In genomic region chr1:16144325-16145029, GRCh38 we compare ENCODE assay signal across 9 cellular contexts. TPM values are rescaled to one million over a fixed set of nuclear protein-coding genes. Genes with fewer than 3 reads are reported as not detected.
A peak's percentile ranks its signal among the peaks of the same experiment; 100 is the strongest.
DNase-seq lines count a peak whose midpoint lies in the region; ATAC-seq and TF ChIP-seq lines count a peak whose summit lies in the region.
"Had no signal": no experiment of that assay in that cellular context is flagged by ENCODE, and none has a peak within 500 bp of the region (broad histone marks: within the 10 kb centered on the region; RNA-seq: fewer than 3 reads in every experiment).

No MANE protein-coding gene starts in this region.

- H3F3A ChIP-seq in PC-9 (ENCODE audit: insufficient read depth, low read depth) = peaks cover 87% of the 10 kb centered on the region

- H3K79me2 ChIP-seq in PC-9 (ENCODE audit: low read depth) (peaks cover 89% of the 10 kb centered on the region), Karpas-422 (ENCODE audit: low read length) (no peaks in the 10 kb centered on the region)

- peaks cover 0 to 4% of the 10 kb centered on the region in 2 donors for H3K4me1 Mint-ChIP-seq in natural killer cell treated with Interleukin-12 subunit alpha and Interleukin-12 subunit beta and Interleukin-15 and Interleukin-18, amount 100 ng/mL, for 72 hours (ENCODE audit: low read depth in 2 of 2)

- ATAC-seq in GM19455 (IDR thresholded peaks at IDR 0.05; ENCODE audit: unreplicated experiment) = no peak
- no peak for ATAC-seq in natural killer cell treated with Interleukin-12 subunit alpha and Interleukin-12 subunit beta and Interleukin-15 and Interleukin-18, amount 100 ng/mL, for 72 hours

- H3K36me3 ChIP-seq in A673 (ENCODE audit: insufficient read depth, low read length, poor library complexity, severe bottlenecking) = peaks cover 38% of the 10 kb centered on the region
- H3K36me3 ChIP-seq in PC-9 (ENCODE audit: low read depth) = peaks cover 25% of the 10 kb centered on the region
- H3K36me3 ChIP-seq in ovary = no peaks in the 10 kb centered on the region
- no peaks in the 10 kb centered on the region for H3K36me3 ChIP-seq in Karpas-422 (ENCODE audit: insufficient read depth, low read length)

- 79 to 81% (median 81%) methylated on average over 8 of the region's 8 CpGs for WGBS in ovary, 3 donors

- H3K27me3 ChIP-seq in A673 (replicated peaks; ENCODE audit: insufficient read depth, low read depth, low read length, poor library complexity) (no peaks in the 10 kb centered on the region), PC-9 (ENCODE audit: insufficient read depth, low read depth) (no peaks in the 10 kb centered on the region), ovary (no peaks in the 10 kb centered on the region), Karpas-422 (ENCODE audit: low read length) (no peaks in the 10 kb centered on the region)

- H3K4me1 ChIP-seq in A673 (ENCODE audit: insufficient read depth, low read length, poor library complexity, severe bottlenecking) (peaks cover 72% of the 10 kb centered on the region), PC-9 (replicated peaks; ENCODE audit: insufficient read depth) (peaks cover 94% of the 10 kb centered on the region), ovary (ENCODE audit: insufficient read depth) (peaks cover 21% of the 10 kb centered on the region), Karpas-422 (ENCODE audit: low read length) (no peaks in the 10 kb centered on the region)

- H3K4me3 ChIP-seq in A673 (ENCODE audit: low read depth, low read length, poor library complexity, severe bottlenecking) (no peak overlapping the region), PC-9 (peak overlapping the region; percentile 86; the same call in 1 of the 2 replicates), epithelial cell of esophagus (ENCODE audit: low read length) (peak overlapping the region; percentile 22), ovary (no peak overlapping the region), Karpas-422 (ENCODE audit: low read length) (no peak overlapping the region)

- no peak overlapping the region for H3K4me3 Mint-ChIP-seq in natural killer cell treated with Interleukin-12 subunit alpha and Interleukin-12 subunit beta and Interleukin-15 and Interleukin-18, amount 100 ng/mL, for 72 hours

- intact Hi-C loops in A673 (cut with micrococcal nuclease; ENCODE audit: unreplicated experiment) = no loop called here
- intact Hi-C loops in PC-9 (cut with micrococcal nuclease; ENCODE audit: unreplicated experiment) = loop anchor here (1.0 to 10.0 kb wide), 7 partner anchors 12 to 620 kb away; partner anchors contain the start of genes CASP9, DNAJC16, EPHA2 and PLEKHM2
- intact Hi-C loops in ovary (cut with DNase I) = loop anchor here in 1 of 4 donors (5.0 to 10.0 kb wide), 2 partner anchors 33 to 60 kb away; no protein-coding TSS in a partner anchor

- TF ChIP-seq POLR2A in ovary (IDR thresholded peaks at IDR 0.05) = no peak

- TF ChIP-seq EP300 in ovary (IDR thresholded peaks at IDR 0.05) = no peak

- DNase-seq in A673 (ENCODE audit: low spot score) = peak; percentile 48
- DNase-seq in PC-9 = no peak
- DNase-seq in epithelial cell of esophagus (ENCODE audit: low read depth) = no peak
- no peak for DNase-seq in ovary
- DNase-seq in Karpas-422 = no peak
- no peak for DNase-seq in natural killer cell treated with Interleukin-12 subunit alpha and Interleukin-12 subunit beta and Interleukin-15 and Interleukin-18, amount 100 ng/mL, for 72 hours (ENCODE audit: low spot score)
- DNase-seq in NCI-H1048 (lab: John Stamatoyannopoulos, UW) = no peak
- DNase-seq: MV-4-11 had no signal

- peak overlapping the region; percentile 96 for H3K4me2 ChIP-seq in PC-9
- H3K4me2 ChIP-seq in Karpas-422 (ENCODE audit: low read depth, low read length, poor library complexity, severe bottlenecking) = no peak overlapping the region

- H3K9me2 ChIP-seq in PC-9 (ENCODE audit: insufficient read depth) (no peaks in the 10 kb centered on the region), Karpas-422 (replicated peaks; ENCODE audit: insufficient read depth, low read length) (no peaks in the 10 kb centered on the region)

- no peak overlapping the region for H3K9ac ChIP-seq in Karpas-422 (ENCODE audit: low read length)

- no peak overlapping the region for H3K27ac Mint-ChIP-seq in natural killer cell treated with Interleukin-12 subunit alpha and Interleukin-12 subunit beta and Interleukin-15 and Interleukin-18, amount 100 ng/mL, for 72 hours

- CTCF ChIA-PET in A673 (lab: Charles Lee) (no interaction called here), PC-9 (lab: Charles Lee) (interaction anchor here (0.6 to 1.2 kb wide), 3 partner anchors 10 to 62 kb away, joined by 3 to 7 read pairs (median 3); no protein-coding TSS in a partner anchor)

- H3K9me3 ChIP-seq in A673 (ENCODE audit: low read depth, low read length, poor library complexity, severe bottlenecking) = no peaks in the 10 kb centered on the region
- H3K9me3 ChIP-seq in PC-9 (ENCODE audit: insufficient read depth, low read depth) = no peaks in the 10 kb centered on the region
- no peaks in the 10 kb centered on the region for H3K9me3 ChIP-seq in ovary
- no peaks in the 10 kb centered on the region for H3K9me3 ChIP-seq in Karpas-422 (ENCODE audit: low read length)

- no peak for TF ChIP-seq CTCF in A673 (conservative IDR thresholded peaks at IDR 0.05; ENCODE audit: low read depth, low read length)
- TF ChIP-seq CTCF in PC-9 (conservative IDR thresholded peaks at IDR 0.05) = no peak
- TF ChIP-seq CTCF in epithelial cell of esophagus (IDR thresholded peaks at IDR 0.05; ENCODE audit: insufficient read depth, low read depth, low read length, missing control alignments) = no peak
- no peak for TF ChIP-seq CTCF in ovary (IDR thresholded peaks at IDR 0.05)

- POLR2A ChIA-PET in A673 (lab: Charles Lee; ENCODE audit: low non-redundant PET) = no interaction called here
- POLR2A ChIA-PET in PC-9 (lab: Charles Lee; ENCODE audit: unreplicated experiment) = interaction anchor here (0.6 to 1.8 kb wide), 5 partner anchors 11 to 40 kb away, joined by 3 to 33 read pairs (median 5); partner anchors contain the start of gene EPHA2

- peaks cover 13 to 16% of the 10 kb centered on the region in 2 donors for H3K27me3 Mint-ChIP-seq in natural killer cell treated with Interleukin-12 subunit alpha and Interleukin-12 subunit beta and Interleukin-15 and Interleukin-18, amount 100 ng/mL, for 72 hours

- no peaks in the 10 kb centered on the region for H3K36me3 Mint-ChIP-seq in natural killer cell treated with Interleukin-12 subunit alpha and Interleukin-12 subunit beta and Interleukin-15 and Interleukin-18, amount 100 ng/mL, for 72 hours

- H2AFZ ChIP-seq in PC-9 = no peak overlapping the region
- no peak overlapping the region for H2AFZ ChIP-seq in Karpas-422 (ENCODE audit: low read length)

- BruUV-seq in A673 (replicated peaks; lab: Mats Ljungman, UMichigan) = no TSS peak
- BruUV-seq in PC-9 (replicated peaks; lab: Mats Ljungman, UMichigan) = TSS peak; percentile 58

- no peaks in the 10 kb centered on the region for H3K9me3 Mint-ChIP-seq in natural killer cell treated with Interleukin-12 subunit alpha and Interleukin-12 subunit beta and Interleukin-15 and Interleukin-18, amount 100 ng/mL, for 72 hours

- peaks cover 16% of the 10 kb centered on the region for H4K20me1 ChIP-seq in PC-9 (ENCODE audit: insufficient read depth)
- H4K20me1 ChIP-seq in Karpas-422 (ENCODE audit: insufficient read depth, low read depth, low read length) = no peaks in the 10 kb centered on the region

- H3K27ac ChIP-seq in A673 (ENCODE audit: low read depth, low read length, poor library complexity, severe bottlenecking) = peak overlapping the region; percentile 87
- peak overlapping the region; percentile 92 for H3K27ac ChIP-seq in PC-9
- peak overlapping the region; percentile 26 to 75 for H3K27ac ChIP-seq in ovary
- H3K27ac ChIP-seq in Karpas-422 (ENCODE audit: low read length) = no peak overlapping the region

RNA-seq across cellular contexts. Expression of gene EPHA2, which starts 11.4 kb away (rescaled TPM):
- total RNA-seq in A673 (2021) (70.5 and 91.6 TPM in 2 replicates), PC-9 (2021) (48.3 and 65.8 TPM in 2 replicates), ovary (10 to 100 TPM in 3 of 7 donors, 1 to 10 TPM in 4; 3.9 to 40.7 (median 8.8) TPM)
- 1 to 10 TPM; 3.8 to 6.1 TPM for polyA plus RNA-seq in ovary
- not detected in 2 replicates for total RNA-seq in Karpas-422 (2014; rRNA removed; shearing (Covaris generic); ENCODE audit: low replicate concordance)
- total RNA-seq in natural killer cell treated with Interleukin-12 subunit alpha and Interleukin-12 subunit beta and Interleukin-15 and Interleukin-18, amount 100 ng/mL, for 72 hours = not detected

Comparison
In these comparisons a context has a peak if more than half of its experiments do, and no peak if none do; other contexts are left out.
1. H3K4me3 ChIP-seq: peak in PC-9 (single experiment) and epithelial cell of esophagus (single experiment); none in A673 (single experiment), ovary (single experiment) and Karpas-422 (single experiment).